25 cellular contexts compared by ENCODE assay signal in genomic region chr10:128316327-128316726, GRCh38.
DNase-seq lines count a peak whose midpoint lies in the region; ATAC-seq and TF ChIP-seq lines count a peak whose summit lies in the region.
"Had no signal": no experiment of that assay in that cellular context is flagged by ENCODE, and none has a peak within 500 bp of the region (broad histone marks: within the 10 kb centered on the region; RNA-seq: fewer than 3 reads in every experiment).

No MANE protein-coding gene starts in this region.

- no peaks in the 10 kb centered on the region for H3K4me1 ChIP-seq in endodermal cell (ENCODE audit: control insufficient read depth, insufficient read depth, low read length)
- H3K4me1 ChIP-seq: BE2C, BLaER1 had no signal

- H3K36me3 Mint-ChIP-seq in endodermal cell (ENCODE audit: low read depth), result no peaks in the 10 kb centered on the region
- no peaks in the 10 kb centered on the region for H3K36me3 Mint-ChIP-seq in type B pancreatic cell
- no peaks in the 10 kb centered on the region for H3K36me3 Mint-ChIP-seq in stimulated activated memory B cell treated with anti-CD40 and anti-IgM and Interleukin-4, amounts not matched to agents 10 μg/mL and 1 μg/mL and 100 μg/mL, for 72 hours
- no peaks in the 10 kb centered on the region for H3K36me3 Mint-ChIP-seq in activated CD4-positive, alpha-beta memory T cell treated with anti-CD3 and anti-CD28 coated beads, Interleukin-2, amount 10 ng/mL, durations not matched to agents 7 days and 5 days (ENCODE audit: low read depth)
- H3K36me3 Mint-ChIP-seq: CD14-positive monocyte; CD4-positive, alpha-beta memory T cell; CD4-positive, CD25-positive, alpha-beta regulatory T cell; CD8-positive, alpha-beta memory T cell had no signal

- H3K4me3 Mint-ChIP-seq in endodermal cell, result no peak overlapping the region
- no peak overlapping the region for H3K4me3 Mint-ChIP-seq in type B pancreatic cell
- no peak overlapping the region for H3K4me3 Mint-ChIP-seq in stimulated activated memory B cell treated with anti-CD40 and anti-IgM and Interleukin-4, amounts not matched to agents 10 μg/mL and 1 μg/mL and 100 μg/mL, for 72 hours
- H3K4me3 Mint-ChIP-seq in activated CD4-positive, alpha-beta memory T cell treated with anti-CD3 and anti-CD28 coated beads, Interleukin-2, amount 10 ng/mL, durations not matched to agents 7 days and 5 days, result no peak overlapping the region
- H3K4me3 Mint-ChIP-seq: CD14-positive monocyte; CD4-positive, alpha-beta memory T cell; CD4-positive, CD25-positive, alpha-beta regulatory T cell; CD8-positive, alpha-beta memory T cell had no signal

- 90 to 94% methylated on average over 4 to 5 of the region's 5 CpGs for WGBS in endodermal cell (ENCODE audit: insufficient coverage in 1 of 2, insufficient read length in 1 of 2), 2 experiments

- CTCF ChIA-PET in activated CD4-positive, alpha-beta memory T cell treated with anti-CD3 and anti-CD28 coated beads, Interleukin-2, amount 10 ng/mL, durations not matched to agents 7 days and 5 days (lab: Charles Lee), result no interaction called here

- no peak overlapping the region for H3K9ac ChIP-seq in endodermal cell (ENCODE audit: extremely low read depth, low read length, poor library complexity, severe bottlenecking)
- H3K9ac ChIP-seq: BLaER1 had no signal

- no peaks in the 10 kb centered on the region for H3K9me3 ChIP-seq in endodermal cell (ENCODE audit: control insufficient read depth, low read length)
- H3K9me3 ChIP-seq: BE2C, BLaER1 had no signal

- H3K27ac Mint-ChIP-seq in endodermal cell, result no peak overlapping the region
- H3K27ac Mint-ChIP-seq in type B pancreatic cell, result no peak overlapping the region
- no peak overlapping the region for H3K27ac Mint-ChIP-seq in stimulated activated memory B cell treated with anti-CD40 and anti-IgM and Interleukin-4, amounts not matched to agents 10 μg/mL and 1 μg/mL and 100 μg/mL, for 72 hours
- H3K27ac Mint-ChIP-seq in activated CD4-positive, alpha-beta memory T cell treated with anti-CD3 and anti-CD28 coated beads, Interleukin-2, amount 10 ng/mL, durations not matched to agents 7 days and 5 days, result no peak overlapping the region
- H3K27ac Mint-ChIP-seq: CD14-positive monocyte; CD4-positive, alpha-beta memory T cell; CD4-positive, CD25-positive, alpha-beta regulatory T cell; CD8-positive, alpha-beta memory T cell had no signal

- H3K27me3 Mint-ChIP-seq in endodermal cell (ENCODE audit: insufficient read depth) (no peaks in the 10 kb centered on the region), type B pancreatic cell (no peaks in the 10 kb centered on the region)
- no peaks in the 10 kb centered on the region for H3K27me3 Mint-ChIP-seq in stimulated activated memory B cell treated with anti-CD40 and anti-IgM and Interleukin-4, amounts not matched to agents 10 μg/mL and 1 μg/mL and 100 μg/mL, for 72 hours
- no peaks in the 10 kb centered on the region for H3K27me3 Mint-ChIP-seq in activated CD4-positive, alpha-beta memory T cell treated with anti-CD3 and anti-CD28 coated beads, Interleukin-2, amount 10 ng/mL, durations not matched to agents 7 days and 5 days
- H3K27me3 Mint-ChIP-seq: CD4-positive, alpha-beta memory T cell; CD4-positive, CD25-positive, alpha-beta regulatory T cell; CD8-positive, alpha-beta memory T cell had no signal

- peak; percentile 22 for DNase-seq in endodermal cell
- DNase-seq in islet precursor cell, result peak; percentile 17
- DNase-seq in mesenteric fat pad (ENCODE audit: low spot score), result peak; percentile 12
- DNase-seq in type B pancreatic cell (ENCODE audit: extremely low spot score, unreplicated experiment), result peak; percentile 20
- no peak for DNase-seq in NK-92 treated with Interleukin-12 subunit alpha and Interleukin-12 subunit beta, amount 100 ng/mL, for 24 hours (lab: John Stamatoyannopoulos, UW)
- no peak for DNase-seq in activated CD4-positive, alpha-beta memory T cell treated with anti-CD3 and anti-CD28 coated beads, Interleukin-2, amount 10 ng/mL, durations not matched to agents 7 days and 5 days
- DNase-seq: 8988T; ACHN; BE2C; C1 segment of cervical spinal cord; CD4-positive, alpha-beta memory T cell; CD4-positive, CD25-positive, alpha-beta regulatory T cell; CD8-positive, alpha-beta memory T cell; COR-L47; DMS 273 treated with DMSO at 0.1 percent for 48 hours; DMS153; DMS53; DMS79; DND-41; EL; GDM1 had no signal

- ATAC-seq in stimulated activated memory B cell treated with anti-CD40 and anti-IgM and Interleukin-4, amounts not matched to agents 10 μg/mL and 1 μg/mL and 100 μg/mL, for 72 hours, result no peak
- ATAC-seq: GM12878 had no signal

- TF ChIP-seq CTCF in endodermal cell (conservative IDR thresholded peaks at IDR 0.05) (no peak), type B pancreatic cell (conservative IDR thresholded peaks at IDR 0.05) (no peak)

- H3K4me3 ChIP-seq in endodermal cell (ENCODE audit: low read length), result no peak overlapping the region
- H3K4me3 ChIP-seq: BLaER1, GM12878 had no signal

- no peaks in the 10 kb centered on the region for H3K9me3 Mint-ChIP-seq in endodermal cell
- H3K9me3 Mint-ChIP-seq in type B pancreatic cell, result peaks cover 3% of the 10 kb centered on the region
- no peaks in the 10 kb centered on the region for H3K9me3 Mint-ChIP-seq in stimulated activated memory B cell treated with anti-CD40 and anti-IgM and Interleukin-4, amounts not matched to agents 10 μg/mL and 1 μg/mL and 100 μg/mL, for 72 hours
- H3K9me3 Mint-ChIP-seq in activated CD4-positive, alpha-beta memory T cell treated with anti-CD3 and anti-CD28 coated beads, Interleukin-2, amount 10 ng/mL, durations not matched to agents 7 days and 5 days, result no peaks in the 10 kb centered on the region
- H3K9me3 Mint-ChIP-seq: CD8-positive, alpha-beta memory T cell had no signal

- H3K4me1 Mint-ChIP-seq in endodermal cell, result peaks cover 2% of the 10 kb centered on the region
- peaks cover 27% of the 10 kb centered on the region for H3K4me1 Mint-ChIP-seq in type B pancreatic cell (ENCODE audit: unreplicated experiment)
- H3K4me1 Mint-ChIP-seq in stimulated activated memory B cell treated with anti-CD40 and anti-IgM and Interleukin-4, amounts not matched to agents 10 μg/mL and 1 μg/mL and 100 μg/mL, for 72 hours, result no peaks in the 10 kb centered on the region
- H3K4me1 Mint-ChIP-seq in activated CD4-positive, alpha-beta memory T cell treated with anti-CD3 and anti-CD28 coated beads, Interleukin-2, amount 10 ng/mL, durations not matched to agents 7 days and 5 days, result no peaks in the 10 kb centered on the region
- H3K4me1 Mint-ChIP-seq: CD14-positive monocyte; CD4-positive, alpha-beta memory T cell; CD4-positive, CD25-positive, alpha-beta regulatory T cell; CD8-positive, alpha-beta memory T cell had no signal

- no peak overlapping the region for H3K27ac ChIP-seq in endodermal cell (ENCODE audit: low read depth, low read length)
- H3K27ac ChIP-seq: BLaER1 had no signal

- POLR2A ChIA-PET in activated CD4-positive, alpha-beta memory T cell treated with anti-CD3 and anti-CD28 coated beads, Interleukin-2, amount 10 ng/mL, durations not matched to agents 7 days and 5 days (lab: Charles Lee), result no interaction called here

- no peaks in the 10 kb centered on the region for H3K27me3 ChIP-seq in endodermal cell (ENCODE audit: control insufficient read depth, insufficient read depth, low read length, poor library complexity, severe bottlenecking)
- H3K27me3 ChIP-seq: BE2C, BLaER1 had no signal

- no peaks in the 10 kb centered on the region for H3K36me3 ChIP-seq in endodermal cell (ENCODE audit: control insufficient read depth, insufficient read depth, low read length)
- H3K36me3 ChIP-seq: BE2C had no signal

Comparison
In these comparisons a context has a peak if more than half of its experiments do, and no peak if none do; other contexts are left out.
1. DNase-seq: peak in endodermal cell (single experiment), islet precursor cell (single experiment), mesenteric fat pad (single experiment) and type B pancreatic cell (single experiment); none in NK-92 treated with Interleukin-12 subunit alpha and Interleukin-12 subunit beta, amount 100 ng/mL, for 24 hours (single experiment) and activated CD4-positive, alpha-beta memory T cell treated with anti-CD3 and anti-CD28 coated beads, Interleukin-2, amount 10 ng/mL, durations not matched to agents 7 days and 5 days (single experiment).